1 cellular context compared by ENCODE assay signal in the genomic region with DNA sequence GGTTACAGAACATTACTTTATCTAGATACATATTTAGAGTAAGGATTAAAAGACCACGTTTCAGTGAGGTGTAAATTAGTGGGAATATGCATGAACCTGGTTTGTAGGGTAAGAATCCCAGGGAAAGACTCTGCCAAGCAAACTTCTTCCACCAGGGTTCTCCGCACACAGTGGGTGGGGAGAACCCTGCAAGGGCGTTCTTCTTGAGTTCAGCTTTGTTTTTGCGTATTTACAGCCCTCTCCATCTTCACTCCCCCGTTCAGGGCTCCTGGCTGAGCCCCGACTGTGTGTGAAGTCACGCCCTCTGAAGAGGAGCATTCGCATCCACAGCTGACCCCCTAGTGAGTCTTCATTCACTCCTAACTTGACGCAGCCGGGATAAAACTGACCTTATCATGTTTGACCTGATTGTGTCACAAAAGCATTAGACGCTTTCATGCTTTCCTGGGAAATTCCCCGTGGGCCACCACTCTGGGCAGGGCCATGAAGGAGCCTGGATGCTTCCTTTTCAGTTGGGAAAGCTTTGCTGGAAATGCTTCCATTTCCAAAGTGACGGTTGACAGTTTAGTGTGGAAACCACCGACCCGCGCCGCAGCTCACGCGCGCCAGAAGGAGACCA.
TF ChIP-seq lines count a peak whose summit lies in the region.

No MANE protein-coding gene starts in this region.

TF ChIP-seq in H1, 55 proteins besides CTCF, POLR2A, EP300 and RAD21:
- TF ChIP-seq, protein P1, sequence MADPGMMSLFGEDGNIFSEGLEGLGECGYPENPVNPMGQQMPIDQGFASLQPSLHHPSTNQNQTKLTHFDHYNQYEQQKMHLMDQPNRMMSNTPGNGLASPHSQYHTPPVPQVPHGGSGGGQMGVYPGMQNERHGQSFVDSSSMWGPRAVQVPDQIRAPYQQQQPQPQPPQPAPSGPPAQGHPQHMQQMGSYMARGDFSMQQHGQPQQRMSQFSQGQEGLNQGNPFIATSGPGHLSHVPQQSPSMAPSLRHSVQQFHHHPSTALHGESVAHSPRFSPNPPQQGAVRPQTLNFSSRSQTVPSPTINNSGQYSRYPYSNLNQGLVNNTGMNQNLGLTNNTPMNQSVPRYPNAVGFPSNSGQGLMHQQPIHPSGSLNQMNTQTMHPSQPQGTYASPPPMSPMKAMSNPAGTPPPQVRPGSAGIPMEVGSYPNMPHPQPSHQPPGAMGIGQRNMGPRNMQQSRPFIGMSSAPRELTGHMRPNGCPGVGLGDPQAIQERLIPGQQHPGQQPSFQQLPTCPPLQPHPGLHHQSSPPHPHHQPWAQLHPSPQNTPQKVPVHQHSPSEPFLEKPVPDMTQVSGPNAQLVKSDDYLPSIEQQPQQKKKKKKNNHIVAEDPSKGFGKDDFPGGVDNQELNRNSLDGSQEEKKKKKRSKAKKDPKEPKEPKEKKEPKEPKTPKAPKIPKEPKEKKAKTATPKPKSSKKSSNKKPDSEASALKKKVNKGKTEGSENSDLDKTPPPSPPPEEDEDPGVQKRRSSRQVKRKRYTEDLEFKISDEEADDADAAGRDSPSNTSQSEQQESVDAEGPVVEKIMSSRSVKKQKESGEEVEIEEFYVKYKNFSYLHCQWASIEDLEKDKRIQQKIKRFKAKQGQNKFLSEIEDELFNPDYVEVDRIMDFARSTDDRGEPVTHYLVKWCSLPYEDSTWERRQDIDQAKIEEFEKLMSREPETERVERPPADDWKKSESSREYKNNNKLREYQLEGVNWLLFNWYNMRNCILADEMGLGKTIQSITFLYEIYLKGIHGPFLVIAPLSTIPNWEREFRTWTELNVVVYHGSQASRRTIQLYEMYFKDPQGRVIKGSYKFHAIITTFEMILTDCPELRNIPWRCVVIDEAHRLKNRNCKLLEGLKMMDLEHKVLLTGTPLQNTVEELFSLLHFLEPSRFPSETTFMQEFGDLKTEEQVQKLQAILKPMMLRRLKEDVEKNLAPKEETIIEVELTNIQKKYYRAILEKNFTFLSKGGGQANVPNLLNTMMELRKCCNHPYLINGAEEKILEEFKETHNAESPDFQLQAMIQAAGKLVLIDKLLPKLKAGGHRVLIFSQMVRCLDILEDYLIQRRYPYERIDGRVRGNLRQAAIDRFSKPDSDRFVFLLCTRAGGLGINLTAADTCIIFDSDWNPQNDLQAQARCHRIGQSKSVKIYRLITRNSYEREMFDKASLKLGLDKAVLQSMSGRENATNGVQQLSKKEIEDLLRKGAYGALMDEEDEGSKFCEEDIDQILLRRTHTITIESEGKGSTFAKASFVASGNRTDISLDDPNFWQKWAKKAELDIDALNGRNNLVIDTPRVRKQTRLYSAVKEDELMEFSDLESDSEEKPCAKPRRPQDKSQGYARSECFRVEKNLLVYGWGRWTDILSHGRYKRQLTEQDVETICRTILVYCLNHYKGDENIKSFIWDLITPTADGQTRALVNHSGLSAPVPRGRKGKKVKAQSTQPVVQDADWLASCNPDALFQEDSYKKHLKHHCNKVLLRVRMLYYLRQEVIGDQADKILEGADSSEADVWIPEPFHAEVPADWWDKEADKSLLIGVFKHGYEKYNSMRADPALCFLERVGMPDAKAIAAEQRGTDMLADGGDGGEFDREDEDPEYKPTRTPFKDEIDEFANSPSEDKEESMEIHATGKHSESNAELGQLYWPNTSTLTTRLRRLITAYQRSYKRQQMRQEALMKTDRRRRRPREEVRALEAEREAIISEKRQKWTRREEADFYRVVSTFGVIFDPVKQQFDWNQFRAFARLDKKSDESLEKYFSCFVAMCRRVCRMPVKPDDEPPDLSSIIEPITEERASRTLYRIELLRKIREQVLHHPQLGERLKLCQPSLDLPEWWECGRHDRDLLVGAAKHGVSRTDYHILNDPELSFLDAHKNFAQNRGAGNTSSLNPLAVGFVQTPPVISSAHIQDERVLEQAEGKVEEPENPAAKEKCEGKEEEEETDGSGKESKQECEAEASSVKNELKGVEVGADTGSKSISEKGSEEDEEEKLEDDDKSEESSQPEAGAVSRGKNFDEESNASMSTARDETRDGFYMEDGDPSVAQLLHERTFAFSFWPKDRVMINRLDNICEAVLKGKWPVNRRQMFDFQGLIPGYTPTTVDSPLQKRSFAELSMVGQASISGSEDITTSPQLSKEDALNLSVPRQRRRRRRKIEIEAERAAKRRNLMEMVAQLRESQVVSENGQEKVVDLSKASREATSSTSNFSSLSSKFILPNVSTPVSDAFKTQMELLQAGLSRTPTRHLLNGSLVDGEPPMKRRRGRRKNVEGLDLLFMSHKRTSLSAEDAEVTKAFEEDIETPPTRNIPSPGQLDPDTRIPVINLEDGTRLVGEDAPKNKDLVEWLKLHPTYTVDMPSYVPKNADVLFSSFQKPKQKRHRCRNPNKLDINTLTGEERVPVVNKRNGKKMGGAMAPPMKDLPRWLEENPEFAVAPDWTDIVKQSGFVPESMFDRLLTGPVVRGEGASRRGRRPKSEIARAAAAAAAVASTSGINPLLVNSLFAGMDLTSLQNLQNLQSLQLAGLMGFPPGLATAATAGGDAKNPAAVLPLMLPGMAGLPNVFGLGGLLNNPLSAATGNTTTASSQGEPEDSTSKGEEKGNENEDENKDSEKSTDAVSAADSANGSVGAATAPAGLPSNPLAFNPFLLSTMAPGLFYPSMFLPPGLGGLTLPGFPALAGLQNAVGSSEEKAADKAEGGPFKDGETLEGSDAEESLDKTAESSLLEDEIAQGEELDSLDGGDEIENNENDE (IDR thresholded peaks at IDR 0.05; ENCODE audit: insufficient replicate concordance, low read length): no peak
- TF ChIP-seq HDAC2 (IDR thresholded peaks at IDR 0.05; ENCODE audit: borderline replicate concordance in 1 of 2, low read depth in 2 of 2, low read length in 2 of 2) (peak; percentile 21 to 47; a peak in 1 of 4 replicates), TAF1 (IDR thresholded peaks at IDR 0.05; ENCODE audit: low read depth, low read length) (no peak)
